ENCODE assay signal across 8 cellular contexts in the genomic region with DNA sequence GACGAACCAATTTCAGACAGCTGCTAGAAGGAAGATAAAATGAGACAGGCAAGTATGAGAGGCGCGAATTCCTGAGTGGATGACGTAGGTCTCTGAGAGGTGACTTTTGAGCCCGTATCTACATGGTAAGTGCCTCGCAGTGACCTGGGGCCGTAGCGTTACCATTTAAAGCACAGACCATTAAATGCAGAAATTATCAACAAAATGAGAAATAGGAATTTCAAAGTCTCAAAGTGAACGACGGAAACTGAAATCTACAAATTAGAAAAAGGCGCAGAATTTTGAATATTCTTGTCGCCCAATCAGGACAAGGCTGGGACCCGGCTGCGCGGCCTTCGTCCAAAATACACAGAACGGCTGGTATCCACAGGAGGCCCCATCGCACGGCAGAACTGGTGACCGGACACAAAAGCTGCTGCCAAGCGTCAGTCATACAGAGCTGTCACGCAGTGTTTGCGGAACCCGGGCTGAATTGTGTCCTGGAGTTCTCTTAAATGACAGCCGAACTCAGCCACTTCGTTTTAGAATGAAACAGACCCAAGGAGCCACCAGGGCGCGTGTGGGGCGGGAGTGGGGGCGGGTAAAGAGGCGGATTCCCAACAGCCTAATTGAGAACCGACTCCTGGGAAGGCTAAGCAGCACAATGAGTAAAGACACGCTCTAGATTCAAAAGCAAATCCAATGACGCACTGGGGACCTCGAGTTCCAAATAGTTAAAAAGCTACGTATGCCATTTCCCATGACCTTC. TPM values are rescaled to one million over a fixed set of nuclear protein-coding genes. Genes with fewer than 3 reads are reported as not detected.
DNase-seq lines count a peak whose midpoint lies in the region; ATAC-seq and TF ChIP-seq lines count a peak whose summit lies in the region.

No MANE protein-coding gene starts in this region.

- H3K9ac ChIP-seq in ES-I3 (ENCODE audit: low read depth, low read length) (peak overlapping the region; percentile 84), SK-N-MC (ENCODE audit: insufficient read length) (peak overlapping the region; percentile 97)

- WGBS in tibial nerve, 2 donors: 0% methylated on average over 36 of the region's 36 CpGs

- TF ChIP-seq CTCF in osteocyte (IDR thresholded peaks at IDR 0.05) (no peak), tibial nerve (IDR thresholded peaks at IDR 0.05) (peak in 1 of 5 experiments; percentile 42)

- DNase-seq in NCI-H1092 treated with DMSO at 0.1 percent for 48 hours (lab: John Stamatoyannopoulos, UW) (peak; percentile 95), SK-N-MC (ENCODE audit: low read depth, low spot score) (no peak), head of caudate nucleus (peak; percentile 61 to 91 (median 82)), osteocyte (ENCODE audit: extremely low spot score, unreplicated experiment) (peak; percentile 93), tibial nerve (ENCODE audit: low spot score in 2 of 2) (peak; percentile 85 to 86)
- DNase-seq in activated naive CD8-positive, alpha-beta T cell treated with anti-CD3 and anti-CD28 coated beads, Interleukin-2, amount 10 ng/mL, durations not matched to agents 7 days and 5 days: peak; percentile 78

- no peaks in the 10 kb centered on the region for H3K27me3 ChIP-seq in tibial nerve

- peak; percentile 69 to 71 for TF ChIP-seq POLR2A in tibial nerve (IDR thresholded peaks at IDR 0.05)

- intact Hi-C loops in head of caudate nucleus (cut with DNase I): no loop called here

- no peak overlapping the region for H3K4me3 Mint-ChIP-seq in activated naive CD8-positive, alpha-beta T cell treated with anti-CD3 and anti-CD28 coated beads, Interleukin-2, amount 10 ng/mL, durations not matched to agents 7 days and 5 days
- H3K4me3 Mint-ChIP-seq in osteocyte (ENCODE audit: unreplicated experiment): no peak overlapping the region

- H3K4me3 ChIP-seq in SK-N-MC: peak overlapping the region; percentile 95
- peak overlapping the region; percentile 63 to 83 (median 72) for H3K4me3 ChIP-seq in tibial nerve

- H3K36me3 ChIP-seq in ES-I3 (ENCODE audit: insufficient read depth, low read length): no peaks in the 10 kb centered on the region
- H3K36me3 ChIP-seq in SK-N-MC (ENCODE audit: insufficient read depth, low read length): no peaks in the 10 kb centered on the region
- H3K36me3 ChIP-seq in tibial nerve: no peaks in the 10 kb centered on the region

- H3K4me1 ChIP-seq in ES-I3 (ENCODE audit: insufficient read depth, low read length): 0 out of 2 replicates have a peak, but pooled peaks cover 7% of the 10 kb centered on the region
- H3K4me1 ChIP-seq in tibial nerve: peaks cover 0 to 26% (median 14%) of the 10 kb centered on the region in 4 donors

- H3K27ac ChIP-seq in SK-N-MC: peak overlapping the region; percentile 95
- peak overlapping the region; percentile 95 to 100 (median 96) for H3K27ac ChIP-seq in tibial nerve

- TF ChIP-seq EP300 in tibial nerve (IDR thresholded peaks at IDR 0.05): peak; percentile 39 to 88

- no peaks in the 10 kb centered on the region for H3K9me3 Mint-ChIP-seq in activated naive CD8-positive, alpha-beta T cell treated with anti-CD3 and anti-CD28 coated beads, Interleukin-2, amount 10 ng/mL, durations not matched to agents 7 days and 5 days
- no peaks in the 10 kb centered on the region for H3K9me3 Mint-ChIP-seq in osteocyte (ENCODE audit: unreplicated experiment)

- H3K27me3 Mint-ChIP-seq in activated naive CD8-positive, alpha-beta T cell treated with anti-CD3 and anti-CD28 coated beads, Interleukin-2, amount 10 ng/mL, durations not matched to agents 7 days and 5 days: no peaks in the 10 kb centered on the region
- H3K27me3 Mint-ChIP-seq in osteocyte (ENCODE audit: unreplicated experiment): no peaks in the 10 kb centered on the region

- H3K36me3 Mint-ChIP-seq in activated naive CD8-positive, alpha-beta T cell treated with anti-CD3 and anti-CD28 coated beads, Interleukin-2, amount 10 ng/mL, durations not matched to agents 7 days and 5 days: no peaks in the 10 kb centered on the region
- H3K36me3 Mint-ChIP-seq in osteocyte (ENCODE audit: unreplicated experiment): no peaks in the 10 kb centered on the region

- H3K9me3 ChIP-seq in ES-I3 (ENCODE audit: control insufficient read depth, insufficient read depth, low read length): no peaks in the 10 kb centered on the region
- no peaks in the 10 kb centered on the region for H3K9me3 ChIP-seq in SK-N-MC (ENCODE audit: low read depth, low read length)
- H3K9me3 ChIP-seq in tibial nerve: no peaks in the 10 kb centered on the region

- H3K27ac Mint-ChIP-seq in activated naive CD8-positive, alpha-beta T cell treated with anti-CD3 and anti-CD28 coated beads, Interleukin-2, amount 10 ng/mL, durations not matched to agents 7 days and 5 days: no peak overlapping the region
- no peak overlapping the region for H3K27ac Mint-ChIP-seq in osteocyte (ENCODE audit: unreplicated experiment)

- H3K4me1 Mint-ChIP-seq in activated naive CD8-positive, alpha-beta T cell treated with anti-CD3 and anti-CD28 coated beads, Interleukin-2, amount 10 ng/mL, durations not matched to agents 7 days and 5 days: peaks cover 17% of the 10 kb centered on the region
- H3K4me1 Mint-ChIP-seq in osteocyte (ENCODE audit: unreplicated experiment): peaks cover 3% of the 10 kb centered on the region

- POLR2A ChIA-PET in activated naive CD8-positive, alpha-beta T cell treated with anti-CD3 and anti-CD28 coated beads, Interleukin-2, amount 10 ng/mL, durations not matched to agents 7 days and 5 days (lab: Charles Lee): interaction anchor here (0.6 to 6.8 kb wide), 25 partner anchors 8 to 682 kb away, joined by 3 to 466 read pairs (median 17); a partner anchor contains a TSS

- peak; percentile 16 for ATAC-seq in activated naive CD8-positive, alpha-beta T cell treated with anti-CD3 and anti-CD28 coated beads, Interleukin-2, amount 10 ng/mL, durations not matched to agents 7 days and 5 days (ENCODE audit: low read depth)
- no peak for ATAC-seq in HG02885 (IDR thresholded peaks at IDR 0.05; ENCODE audit: poor library complexity, unreplicated experiment)

RNA-seq across cellular contexts. Expression of a gene that starts 13.8 kb away (rescaled TPM):
- 10 to 100 TPM; 23.7 to 25.4 TPM for total RNA-seq in activated naive CD8-positive, alpha-beta T cell treated with anti-CD3 and anti-CD28 coated beads, Interleukin-2, amount 10 ng/mL, durations not matched to agents 7 days and 5 days
- 12.9 and 13.7 TPM in 2 replicates for total RNA-seq in osteocyte
- 10 to 100 TPM; 28.5 to 81.9 (median 57.8) TPM for total RNA-seq in tibial nerve

RNA-seq across cellular contexts. Expression of a gene that starts 32.1 kb away (rescaled TPM):
- 10 to 100 TPM; 23.9 to 27.5 TPM for total RNA-seq in activated naive CD8-positive, alpha-beta T cell treated with anti-CD3 and anti-CD28 coated beads, Interleukin-2, amount 10 ng/mL, durations not matched to agents 7 days and 5 days
- total RNA-seq in osteocyte: 16.7 and 16.9 TPM in 2 replicates
- 1 to 10 TPM in 2 of 4 donors, under 1 TPM in 2; 0.66 to 2.7 (median 1.8) TPM for total RNA-seq in tibial nerve

RNA-seq across cellular contexts. Expression of a gene that starts 42.1 kb away (rescaled TPM):
- total RNA-seq in activated naive CD8-positive, alpha-beta T cell treated with anti-CD3 and anti-CD28 coated beads, Interleukin-2, amount 10 ng/mL, durations not matched to agents 7 days and 5 days: 10 to 100 TPM; 72.1 to 74.8 TPM
- total RNA-seq in osteocyte (68.1 and 71.9 TPM in 2 replicates), tibial nerve (10 to 100 TPM in 2 of 4 donors, 1 to 10 TPM in 2; 6.3 to 14.3 (median 9.7) TPM)

RNA-seq across cellular contexts. Expression of a gene that starts 51.1 kb away (rescaled TPM):
- 1 to 10 TPM; 1.6 to 1.8 TPM for total RNA-seq in activated naive CD8-positive, alpha-beta T cell treated with anti-CD3 and anti-CD28 coated beads, Interleukin-2, amount 10 ng/mL, durations not matched to agents 7 days and 5 days
- total RNA-seq in osteocyte (13.5 and 14.8 TPM in 2 replicates), tibial nerve (10 to 100 TPM; 10.3 to 21.4 (median 13.6) TPM)
